Comparison of ENCODE assay signal across 11 cellular contexts in the genomic region with DNA sequence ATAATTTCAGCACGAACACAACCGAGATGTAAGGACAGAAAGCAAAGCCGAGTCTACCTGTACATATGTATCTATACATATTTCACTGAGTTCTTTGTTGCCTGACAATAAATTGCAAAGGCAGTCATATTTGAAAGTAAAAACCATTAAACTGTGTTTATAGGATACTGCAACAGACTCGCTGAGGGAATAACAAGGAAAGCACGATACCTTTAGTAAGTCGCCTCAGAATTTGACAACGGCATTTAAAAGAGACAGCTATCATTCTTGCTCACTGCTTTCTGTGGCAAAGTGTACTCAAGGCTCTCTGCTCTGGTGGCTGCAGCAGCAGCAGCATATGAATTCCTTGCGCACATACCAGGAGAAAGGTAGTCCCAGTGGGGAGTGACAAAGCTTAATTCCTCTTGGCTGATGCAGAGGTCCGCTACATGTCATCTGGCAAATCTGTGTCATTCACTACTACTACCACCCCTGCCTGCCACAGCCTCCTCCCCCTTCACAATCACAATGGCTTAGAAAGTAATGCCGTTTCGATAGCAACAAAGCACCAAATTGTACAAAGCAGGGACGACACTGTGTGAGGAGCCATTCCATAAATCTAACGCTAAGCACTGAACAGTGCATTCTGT. TPM values are rescaled to one million over a fixed set of nuclear protein-coding genes. Genes with fewer than 3 reads are reported as not detected.
DNase-seq lines count a peak whose midpoint lies in the region; ATAC-seq and TF ChIP-seq lines count a peak whose summit lies in the region.
"Had no signal": no experiment of that assay in that cellular context is flagged by ENCODE, and none has a peak within 500 bp of the region (broad histone marks: within the 10 kb centered on the region; RNA-seq: fewer than 3 reads in every experiment).

A gene with protein sequence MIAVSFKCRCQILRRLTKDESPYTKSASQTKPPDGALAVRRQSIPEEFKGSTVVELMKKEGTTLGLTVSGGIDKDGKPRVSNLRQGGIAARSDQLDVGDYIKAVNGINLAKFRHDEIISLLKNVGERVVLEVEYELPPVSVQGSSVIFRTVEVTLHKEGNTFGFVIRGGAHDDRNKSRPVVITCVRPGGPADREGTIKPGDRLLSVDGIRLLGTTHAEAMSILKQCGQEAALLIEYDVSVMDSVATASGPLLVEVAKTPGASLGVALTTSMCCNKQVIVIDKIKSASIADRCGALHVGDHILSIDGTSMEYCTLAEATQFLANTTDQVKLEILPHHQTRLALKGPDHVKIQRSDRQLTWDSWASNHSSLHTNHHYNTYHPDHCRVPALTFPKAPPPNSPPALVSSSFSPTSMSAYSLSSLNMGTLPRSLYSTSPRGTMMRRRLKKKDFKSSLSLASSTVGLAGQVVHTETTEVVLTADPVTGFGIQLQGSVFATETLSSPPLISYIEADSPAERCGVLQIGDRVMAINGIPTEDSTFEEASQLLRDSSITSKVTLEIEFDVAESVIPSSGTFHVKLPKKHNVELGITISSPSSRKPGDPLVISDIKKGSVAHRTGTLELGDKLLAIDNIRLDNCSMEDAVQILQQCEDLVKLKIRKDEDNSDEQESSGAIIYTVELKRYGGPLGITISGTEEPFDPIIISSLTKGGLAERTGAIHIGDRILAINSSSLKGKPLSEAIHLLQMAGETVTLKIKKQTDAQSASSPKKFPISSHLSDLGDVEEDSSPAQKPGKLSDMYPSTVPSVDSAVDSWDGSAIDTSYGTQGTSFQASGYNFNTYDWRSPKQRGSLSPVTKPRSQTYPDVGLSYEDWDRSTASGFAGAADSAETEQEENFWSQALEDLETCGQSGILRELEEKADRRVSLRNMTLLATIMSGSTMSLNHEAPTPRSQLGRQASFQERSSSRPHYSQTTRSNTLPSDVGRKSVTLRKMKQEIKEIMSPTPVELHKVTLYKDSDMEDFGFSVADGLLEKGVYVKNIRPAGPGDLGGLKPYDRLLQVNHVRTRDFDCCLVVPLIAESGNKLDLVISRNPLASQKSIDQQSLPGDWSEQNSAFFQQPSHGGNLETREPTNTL (minus strand): TSS at position 437 of the 629 bp plus-strand sequence. CDS start 172 bp downstream, at position 265.

- no peaks in the 10 kb centered on the region for H3K27me3 Mint-ChIP-seq in glutamatergic neuron (ENCODE audit: unreplicated experiment)
- H3K27me3 Mint-ChIP-seq in CD14-positive monocyte (ENCODE audit: low read depth in 3 of 3): peaks cover 0 to 2% (median 0%) of the 10 kb centered on the region in 3 donors
- H3K27me3 Mint-ChIP-seq in naive thymus-derived CD8-positive, alpha-beta T cell: peaks cover 2 to 32% (median 9%) of the 10 kb centered on the region in 5 donors

- WGBS in prostate gland: 15% methylated on average over 13 of the region's 13 CpGs

- no peak for TF ChIP-seq POLR2A in prostate gland (IDR thresholded peaks at IDR 0.05)

- H3K36me3 ChIP-seq in ES-I3 (ENCODE audit: insufficient read depth, low read length) (no peaks in the 10 kb centered on the region), prostate gland (no peaks in the 10 kb centered on the region), MM.1S (replicated peaks; ENCODE audit: insufficient read depth, low read length) (no peaks in the 10 kb centered on the region)

- no peaks in the 10 kb centered on the region for H4K20me1 ChIP-seq in MM.1S (ENCODE audit: insufficient read depth, low read length)

- H3K27ac Mint-ChIP-seq in glutamatergic neuron (ENCODE audit: unreplicated experiment): peak within 1 kb of the TSS; percentile 36
- H3K27ac Mint-ChIP-seq in CD14-positive monocyte: no peak within 1 kb of the TSS
- no peak within 1 kb of the TSS for H3K27ac Mint-ChIP-seq in naive thymus-derived CD8-positive, alpha-beta T cell
- H3K27ac Mint-ChIP-seq: activated naive CD4-positive, alpha-beta T cell treated with anti-CD3 and anti-CD28 coated beads, Interleukin-2, amount 10 ng/mL, durations not matched to agents 7 days and 5 days had no signal

- H3K36me3 Mint-ChIP-seq in glutamatergic neuron (ENCODE audit: unreplicated experiment) (no peaks in the 10 kb centered on the region), CD14-positive monocyte (no peaks in the 10 kb centered on the region)
- H3K36me3 Mint-ChIP-seq in naive thymus-derived CD8-positive, alpha-beta T cell: peaks cover 0 to 5% (median 0%) of the 10 kb centered on the region in 3 donors
- H3K36me3 Mint-ChIP-seq: activated naive CD4-positive, alpha-beta T cell treated with anti-CD3 and anti-CD28 coated beads, Interleukin-2, amount 10 ng/mL, durations not matched to agents 7 days and 5 days had no signal

- H3K4me2 ChIP-seq in MM.1S (ENCODE audit: low read depth, low read length): no peak within 1 kb of the TSS

- H3K9me2 ChIP-seq in MM.1S (replicated peaks; ENCODE audit: insufficient read depth, low read length): no peaks in the 10 kb centered on the region

- ATAC-seq in naive thymus-derived CD8-positive, alpha-beta T cell: no peak

- H3K4me1 Mint-ChIP-seq in glutamatergic neuron (ENCODE audit: low read depth, unreplicated experiment): peaks cover 25% of the 10 kb centered on the region
- peaks cover 5% of the 10 kb centered on the region for H3K4me1 Mint-ChIP-seq in CD14-positive monocyte
- H3K4me1 Mint-ChIP-seq in naive thymus-derived CD8-positive, alpha-beta T cell: peaks cover 0 to 3% (median 0%) of the 10 kb centered on the region in 4 donors
- H3K4me1 Mint-ChIP-seq: activated naive CD4-positive, alpha-beta T cell treated with anti-CD3 and anti-CD28 coated beads, Interleukin-2, amount 10 ng/mL, durations not matched to agents 7 days and 5 days had no signal

- no peaks in the 10 kb centered on the region for H3K27me3 ChIP-seq in prostate gland (replicated peaks; ENCODE audit: insufficient read depth)
- H3K27me3 ChIP-seq in MM.1S (replicated peaks; ENCODE audit: insufficient read depth, low read length): no peaks in the 10 kb centered on the region

- H3K27ac ChIP-seq in prostate gland (no peak within 1 kb of the TSS), MM.1S (ENCODE audit: low read length) (no peak within 1 kb of the TSS)

- H3K4me3 Mint-ChIP-seq in glutamatergic neuron (ENCODE audit: unreplicated experiment) (no peak within 1 kb of the TSS), CD14-positive monocyte (no peak within 1 kb of the TSS)
- no peak within 1 kb of the TSS for H3K4me3 Mint-ChIP-seq in naive thymus-derived CD8-positive, alpha-beta T cell
- H3K4me3 Mint-ChIP-seq: activated naive CD4-positive, alpha-beta T cell treated with anti-CD3 and anti-CD28 coated beads, Interleukin-2, amount 10 ng/mL, durations not matched to agents 7 days and 5 days had no signal

- TF ChIP-seq CTCF in glutamatergic neuron (IDR thresholded peaks at IDR 0.05; ENCODE audit: partially characterized antibody, unreplicated experiment) (no peak), prostate gland (IDR thresholded peaks at IDR 0.05) (no peak), MM.1S (IDR thresholded peaks at IDR 0.05; ENCODE audit: low read length) (no peak), CD14-positive monocyte (IDR thresholded peaks at IDR 0.05) (no peak)

- H3K79me2 ChIP-seq in MM.1S (ENCODE audit: low read length): no peaks in the 10 kb centered on the region

- H3K9ac ChIP-seq in ES-I3 (ENCODE audit: low read depth, low read length) (peak within 1 kb of the TSS; percentile 25; the same call in 1 of the 2 replicates), MM.1S (ENCODE audit: low read length) (no peak within 1 kb of the TSS)

- H3K9me3 ChIP-seq in ES-I3 (ENCODE audit: control insufficient read depth, insufficient read depth, low read length) (no peaks in the 10 kb centered on the region), prostate gland (no peaks in the 10 kb centered on the region), MM.1S (replicated peaks; ENCODE audit: insufficient read depth, low read length) (no peaks in the 10 kb centered on the region)
- H3K9me3 ChIP-seq: Caco-2 had no signal

- H3K9me3 Mint-ChIP-seq in glutamatergic neuron (ENCODE audit: unreplicated experiment) (peaks cover 3% of the 10 kb centered on the region), CD14-positive monocyte (peaks cover 0 to 1% (median 0%) of the 10 kb centered on the region in 7 donors)
- H3K9me3 Mint-ChIP-seq in naive thymus-derived CD8-positive, alpha-beta T cell: no peaks in the 10 kb centered on the region
- H3K9me3 Mint-ChIP-seq: activated naive CD4-positive, alpha-beta T cell treated with anti-CD3 and anti-CD28 coated beads, Interleukin-2, amount 10 ng/mL, durations not matched to agents 7 days and 5 days had no signal

- POLR2A ChIA-PET in naive thymus-derived CD8-positive, alpha-beta T cell (lab: Charles Lee): no interaction called here

- intact Hi-C loops in prostate gland (cut with DNase I) (no loop called here), CD14-positive monocyte (cut with micrococcal nuclease) (no loop called here)

- H3K4me3 ChIP-seq in prostate gland: peak within 1 kb of the TSS; percentile 0 to 19
- no peak within 1 kb of the TSS for H3K4me3 ChIP-seq in MM.1S (ENCODE audit: low read length)

- DNase-seq in NCI-H748 treated with DMSO at 0.1 percent for 48 hours (lab: John Stamatoyannopoulos, UW) (peak; percentile 56), glutamatergic neuron (peak; percentile 24), prostate gland (ENCODE audit: low spot score) (no peak), MM.1S (no peak), CD14-positive monocyte (ENCODE audit: low spot score) (no peak), HPDE6-E6E7 (ENCODE audit: extremely low spot score) (no peak)
- DNase-seq in naive thymus-derived CD8-positive, alpha-beta T cell: no peak
- DNase-seq: activated naive CD4-positive, alpha-beta T cell treated with anti-CD3 and anti-CD28 coated beads, Interleukin-2, amount 10 ng/mL, durations not matched to agents 7 days and 5 days; Caco-2; stimulated activated CD4-positive, alpha-beta T cell treated with anti-CD3 and anti-CD28 coated beads, Interleukin-1b, Interleukin-23, amount 100 ng/mL, for 48 hours had no signal

- H3K4me1 ChIP-seq in ES-I3 (ENCODE audit: insufficient read depth, low read length) (peaks cover 18% of the 10 kb centered on the region), prostate gland (replicated peaks) (no peaks in the 10 kb centered on the region), MM.1S (ENCODE audit: low read length) (no peaks in the 10 kb centered on the region)
- H3K4me1 ChIP-seq: Caco-2 had no signal

- H3F3A ChIP-seq in MM.1S (ENCODE audit: insufficient read depth, low read length): no peaks in the 10 kb centered on the region

- no peak within 1 kb of the TSS for H2AFZ ChIP-seq in MM.1S (ENCODE audit: low read length)

RNA-seq across cellular contexts. Expression of the gene that starts here (rescaled TPM):
- 67.1 TPM for total RNA-seq in glutamatergic neuron (ENCODE audit: unreplicated experiment)
- total RNA-seq in prostate gland: 10 to 100 TPM in 1 of 2 donors, 1 to 10 TPM in 1; 5.2 to 19.5 TPM
- not detected for polyA plus RNA-seq in CD14-positive monocyte
- total RNA-seq in naive thymus-derived CD8-positive, alpha-beta T cell: 1 to 10 TPM; 1.1 to 1.6 TPM
- 1 to 10 TPM in 1 of 3 donors, under 1 TPM in 2; 0.25 to 4.2 (median 0.95) TPM for polyA plus RNA-seq in naive thymus-derived CD8-positive, alpha-beta T cell

Comparison
In these comparisons a context has a peak if more than half of its experiments do, and no peak if none do; other contexts are left out.
1. DNase-seq: peak in NCI-H748 treated with DMSO at 0.1 percent for 48 hours (single experiment) and glutamatergic neuron (single experiment); none in prostate gland (single experiment), MM.1S (single experiment), CD14-positive monocyte (single experiment), naive thymus-derived CD8-positive, alpha-beta T cell (0 of 10) and HPDE6-E6E7 (single experiment).